ENCODE assay signal across 15 cellular contexts in genomic region chr4:113556382-113557134, GRCh38.
DNase-seq lines count a peak whose midpoint lies in the region; ATAC-seq and TF ChIP-seq lines count a peak whose summit lies in the region.
"Had no signal": no experiment of that assay in that cellular context is flagged by ENCODE, and none has a peak within 500 bp of the region (broad histone marks: within the 10 kb centered on the region; RNA-seq: fewer than 3 reads in every experiment).

No MANE protein-coding gene starts in this region.

- no peak overlapping the region for H3K4me2 ChIP-seq in OCI-LY1 (ENCODE audit: low read length)

- no peaks in the 10 kb centered on the region for H3K9me2 ChIP-seq in OCI-LY1 (ENCODE audit: low read depth, low read length)

- no peaks in the 10 kb centered on the region for H3K4me1 ChIP-seq in OCI-LY1 (ENCODE audit: insufficient read depth, low read length, severe bottlenecking)
- H3K4me1 ChIP-seq in left ventricle myocardium inferior, result peaks cover 57% of the 10 kb centered on the region
- peaks cover 0 to 36% (median 6%) of the 10 kb centered on the region in 6 donors for H3K4me1 ChIP-seq in spleen
- H3K4me1 ChIP-seq in BE2C, result peaks cover 8% of the 10 kb centered on the region

- H2AFZ ChIP-seq in OCI-LY1 (ENCODE audit: low read length), result no peak overlapping the region

- no peak for TF ChIP-seq POLR2A in spleen (IDR thresholded peaks at IDR 0.05)

- H3K9me3 ChIP-seq in OCI-LY1 (ENCODE audit: low read length) (no peaks in the 10 kb centered on the region), left ventricle myocardium inferior (replicated peaks) (no peaks in the 10 kb centered on the region), spleen (no peaks in the 10 kb centered on the region), BE2C (no peaks in the 10 kb centered on the region)
- H3K9me3 ChIP-seq: sigmoid colon had no signal

- H4K20me1 ChIP-seq in OCI-LY1 (ENCODE audit: insufficient read depth, low read length), result no peaks in the 10 kb centered on the region

- no peak for TF ChIP-seq CTCF in C4-2B (conservative IDR thresholded peaks at IDR 0.05)
- TF ChIP-seq CTCF in OCI-LY1 (IDR thresholded peaks at IDR 0.05; ENCODE audit: low read length), result no peak
- no peak for TF ChIP-seq CTCF in left ventricle myocardium inferior (IDR thresholded peaks at IDR 0.05; ENCODE audit: borderline replicate concordance)
- TF ChIP-seq CTCF in spleen (IDR thresholded peaks at IDR 0.05 in 8 of 11, conservative IDR thresholded peaks at IDR 0.05 in 3 of 11), result no peak
- TF ChIP-seq CTCF in BE2C (IDR thresholded peaks at IDR 0.05; ENCODE audit: low read depth, low read length), result no peak

- 89 to 95% (median 91%) methylated on average over 4 of the region's 4 CpGs for WGBS in spleen, 5 donors

- DNase-seq in left ventricle myocardium inferior (no peak), spleen (no peak), inferior parietal cortex (ENCODE audit: extremely low spot score) (no peak), NCI-H146 treated with DMSO at 0.1 percent for 48 hours (lab: John Stamatoyannopoulos, UW; ENCODE audit: unreplicated experiment) (no peak), BE2C (no peak)
- DNase-seq: activated CD4-positive, alpha-beta T cell treated with anti-CD3 and anti-CD28 coated beads, Interleukin-2, amount 10 ng/mL, durations not matched to agents 24 days and 14 days; activated T-cell treated with anti-CD3 and anti-CD28 coated beads, Interleukin-2, amount 50 U/mL, for 4 hours; DND-41; NCI-H146; NCI-H774; sigmoid colon; stimulated activated CD4-positive, alpha-beta T cell treated with anti-CD3 and anti-CD28 coated beads, Interleukin-4, amount 100 ng/mL, for 24 hours had no signal

- no peak overlapping the region for H3K9ac ChIP-seq in OCI-LY1 (ENCODE audit: low read length)

- no peak overlapping the region for H3K4me3 ChIP-seq in OCI-LY1 (ENCODE audit: low read depth, low read length, poor library complexity, severe bottlenecking)
- peak overlapping the region; percentile 10 for H3K4me3 ChIP-seq in left ventricle myocardium inferior
- no peak overlapping the region for H3K4me3 ChIP-seq in spleen
- no peak overlapping the region for H3K4me3 ChIP-seq in BE2C (ENCODE audit: low read depth, low read length)
- H3K4me3 ChIP-seq: sigmoid colon had no signal

- H3K36me3 ChIP-seq in OCI-LY1 (ENCODE audit: insufficient read depth, low read length) (peaks cover 56% of the 10 kb centered on the region), left ventricle myocardium inferior (no peaks in the 10 kb centered on the region), spleen (peaks cover 0 to 6% (median 0%) of the 10 kb centered on the region in 6 donors), BE2C (no peaks in the 10 kb centered on the region)

- H3K79me2 ChIP-seq in OCI-LY1 (ENCODE audit: insufficient read depth, low read length), result no peaks in the 10 kb centered on the region

- H3K27ac ChIP-seq in C4-2B (peak overlapping the region; percentile 35; the same call in 1 of the 2 replicates), OCI-LY1 (ENCODE audit: low read depth, low read length, poor library complexity, severe bottlenecking) (peak overlapping the region; percentile 10), left ventricle myocardium inferior (replicated peaks) (peak overlapping the region; percentile 82), spleen (peak overlapping the region in 6 of 8 donors; percentile 27 to 56 (median 49))
- H3K27ac ChIP-seq: sigmoid colon had no signal

- H3F3A ChIP-seq in OCI-LY1 (ENCODE audit: insufficient read depth, low read length), result no peaks in the 10 kb centered on the region

- ATAC-seq in HG02763 (IDR thresholded peaks at IDR 0.05; ENCODE audit: unreplicated experiment), result no peak
- ATAC-seq: activated T-cell treated with anti-CD3 and anti-CD28 coated beads, Interleukin-2, amount 50 U/mL, for 4 hours had no signal

- intact Hi-C loops in left ventricle myocardium inferior (cut with micrococcal nuclease), result no loop called here
- intact Hi-C loops in spleen (cut with DNase I; ENCODE audit: low total_unique reads), result no loop called here

- H3K27me3 ChIP-seq in OCI-LY1 (ENCODE audit: insufficient read depth, low read length) (no peaks in the 10 kb centered on the region), left ventricle myocardium inferior (ENCODE audit: low read depth) (no peaks in the 10 kb centered on the region), spleen (replicated peaks in 1 of 7) (no peaks in the 10 kb centered on the region), BE2C (no peaks in the 10 kb centered on the region)
- H3K27me3 ChIP-seq: sigmoid colon had no signal

Comparison
In these comparisons a context has a peak if more than half of its experiments do, and no peak if none do; other contexts are left out.
1. H3K27ac ChIP-seq: peak in every context shown above with its lines; median percentile 82 in left ventricle myocardium inferior; 49 in spleen; 35 in C4-2B; 10 in OCI-LY1.